ENCODE assay signal across 6 cellular contexts in the genomic region with DNA sequence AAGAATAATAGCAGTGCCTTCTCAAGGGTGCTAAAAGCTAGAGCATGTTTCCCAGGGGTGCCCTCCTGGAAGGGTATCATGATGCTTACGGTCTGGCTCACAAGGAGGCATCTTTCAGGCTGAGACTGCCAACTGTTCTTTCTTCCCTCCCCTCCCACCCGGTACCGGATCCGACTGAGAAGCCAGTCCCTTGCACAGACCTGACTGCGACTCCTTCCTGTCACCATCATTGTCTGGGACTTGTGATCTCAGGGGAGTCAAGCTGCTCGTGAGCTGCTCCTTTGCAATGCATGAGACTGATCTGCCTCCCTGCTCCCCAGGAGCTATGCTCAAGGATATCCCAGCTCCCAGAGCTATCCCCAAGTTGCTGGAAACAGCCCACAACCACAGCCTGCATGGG.
"Had no signal": no experiment of that assay in that cellular context is flagged by ENCODE, and none has a peak within 500 bp of the region (broad histone marks: within the 10 kb centered on the region; RNA-seq: fewer than 3 reads in every experiment).

No MANE protein-coding gene starts in this region.

- H3K4me3 ChIP-seq: GM23338 had no signal

- H3K4me3 Mint-ChIP-seq: GM23338, H9, IgD-negative memory B cell had no signal

- H3K27ac ChIP-seq: HL-60 had no signal

- H3K9me3 Mint-ChIP-seq: GM23338, H9, IgD-negative memory B cell had no signal

- H3K27ac Mint-ChIP-seq: GM23338, H9, IgD-negative memory B cell had no signal

- DNase-seq: H9, HCEC 1CT had no signal

- H3K4me2 ChIP-seq: GM23338 had no signal

- H3K4me1 Mint-ChIP-seq: GM23338 had no signal

- ATAC-seq: GM23338, HepG2 had no signal
